Comparison of ENCODE assay signal across 8 cellular contexts in the genomic region with DNA sequence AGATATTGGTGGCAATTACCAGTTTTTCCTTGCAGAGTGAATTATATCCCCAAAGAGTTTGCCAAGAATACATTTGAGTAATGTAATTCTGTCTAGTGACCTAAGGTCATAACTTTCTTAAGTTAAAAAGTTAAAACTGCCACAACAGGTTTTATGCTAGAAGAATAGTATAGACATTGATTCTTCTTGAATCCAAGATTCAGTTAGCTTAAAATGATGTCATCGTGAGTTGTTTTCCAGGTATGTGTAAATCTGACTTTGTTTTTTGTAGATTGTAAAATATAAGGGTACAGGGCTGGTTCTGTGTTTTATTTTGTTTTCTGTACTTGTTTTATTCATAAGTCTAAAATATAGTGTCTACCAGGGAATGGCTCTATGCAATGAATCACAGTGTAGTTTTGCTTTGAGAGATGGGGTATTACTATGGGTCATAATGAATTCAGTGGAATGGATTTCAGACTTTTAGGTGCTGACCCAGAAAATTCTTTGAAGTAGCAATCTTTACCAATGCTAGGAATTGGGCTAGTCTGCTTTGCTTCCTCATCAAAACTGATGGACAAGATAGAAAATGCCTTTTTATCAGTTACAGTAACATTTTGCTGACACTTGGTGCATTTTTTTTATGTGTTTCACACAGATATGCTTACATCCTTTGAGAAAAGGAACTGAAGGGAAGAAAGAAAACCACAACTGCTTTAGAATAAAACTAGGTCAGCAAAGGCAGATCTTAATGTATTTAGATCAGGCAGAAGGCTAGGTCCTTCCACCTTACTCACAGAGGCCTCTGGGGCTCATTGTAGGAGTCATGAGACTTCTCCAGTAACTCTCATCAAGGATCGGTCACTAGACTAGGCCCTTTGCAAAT. TPM values are rescaled to one million over a fixed set of nuclear protein-coding genes. Genes with fewer than 3 reads are reported as not detected.
A peak's percentile ranks its signal among the peaks of the same experiment; 100 is the strongest.
DNase-seq lines count a peak whose midpoint lies in the region; ATAC-seq and TF ChIP-seq lines count a peak whose summit lies in the region.

No MANE protein-coding gene starts in this region.

- no peaks in the 10 kb centered on the region for H3K27me3 Mint-ChIP-seq in T-helper 1 cell treated with Interleukin-12 subunit alpha and Interleukin-12 subunit beta and Interleukin-4 antibody, amounts not matched to agents 30 μg/mL and 1 μg/mL, for 36 hours (ENCODE audit: low read depth)
- no peaks in the 10 kb centered on the region for H3K27me3 Mint-ChIP-seq in naive thymus-derived CD8-positive, alpha-beta T cell
- peaks cover 3% of the 10 kb centered on the region for H3K27me3 Mint-ChIP-seq in endothelial cell (ENCODE audit: unreplicated experiment)

- ATAC-seq in HG03060 (IDR thresholded peaks at IDR 0.05; ENCODE audit: low read depth, unreplicated experiment): peak; percentile 37
- peak; percentile 80 to 85 for ATAC-seq in naive thymus-derived CD8-positive, alpha-beta T cell

- peaks cover 14% of the 10 kb centered on the region for H3K36me3 Mint-ChIP-seq in T-helper 1 cell treated with Interleukin-12 subunit alpha and Interleukin-12 subunit beta and Interleukin-4 antibody, amounts not matched to agents 30 μg/mL and 1 μg/mL, for 36 hours (ENCODE audit: low read depth)
- H3K36me3 Mint-ChIP-seq in naive thymus-derived CD8-positive, alpha-beta T cell: peaks cover 0 to 11% (median 7%) of the 10 kb centered on the region in 3 donors
- H3K36me3 Mint-ChIP-seq in endothelial cell (ENCODE audit: low read depth, unreplicated experiment): peaks cover 4% of the 10 kb centered on the region

- no peak overlapping the region for H3K27ac ChIP-seq in caudate nucleus (ENCODE audit: low read depth, low read length)

- peak overlapping the region; percentile 15 for H3K4me3 Mint-ChIP-seq in T-helper 1 cell treated with Interleukin-12 subunit alpha and Interleukin-12 subunit beta and Interleukin-4 antibody, amounts not matched to agents 30 μg/mL and 1 μg/mL, for 36 hours
- peak overlapping the region; percentile 29 to 77 (median 62) for H3K4me3 Mint-ChIP-seq in naive thymus-derived CD8-positive, alpha-beta T cell
- no peak overlapping the region for H3K4me3 Mint-ChIP-seq in endothelial cell (ENCODE audit: unreplicated experiment)

- H3K9me3 Mint-ChIP-seq in T-helper 1 cell treated with Interleukin-12 subunit alpha and Interleukin-12 subunit beta and Interleukin-4 antibody, amounts not matched to agents 30 μg/mL and 1 μg/mL, for 36 hours: peaks cover 13% of the 10 kb centered on the region
- peaks cover 0 to 10% (median 6%) of the 10 kb centered on the region in 9 donors for H3K9me3 Mint-ChIP-seq in naive thymus-derived CD8-positive, alpha-beta T cell
- no peaks in the 10 kb centered on the region for H3K9me3 Mint-ChIP-seq in endothelial cell (ENCODE audit: unreplicated experiment)

- H3K27ac Mint-ChIP-seq in T-helper 1 cell treated with Interleukin-12 subunit alpha and Interleukin-12 subunit beta and Interleukin-4 antibody, amounts not matched to agents 30 μg/mL and 1 μg/mL, for 36 hours: peak overlapping the region; percentile 69
- peak overlapping the region; percentile 71 to 91 (median 80) for H3K27ac Mint-ChIP-seq in naive thymus-derived CD8-positive, alpha-beta T cell
- H3K27ac Mint-ChIP-seq in endothelial cell (ENCODE audit: unreplicated experiment): no peak overlapping the region

- TF ChIP-seq CTCF in endothelial cell (IDR thresholded peaks at IDR 0.05; ENCODE audit: unreplicated experiment): no peak

- POLR2A ChIA-PET in naive thymus-derived CD8-positive, alpha-beta T cell (lab: Charles Lee): interaction anchor here (1.0 kb wide), 1 partner anchor 113 kb away, joined by 4 read pairs; no protein-coding TSS in a partner anchor

- peaks cover 61% of the 10 kb centered on the region for H3K4me1 Mint-ChIP-seq in T-helper 1 cell treated with Interleukin-12 subunit alpha and Interleukin-12 subunit beta and Interleukin-4 antibody, amounts not matched to agents 30 μg/mL and 1 μg/mL, for 36 hours (ENCODE audit: low read depth)
- peaks cover 37 to 84% (median 74%) of the 10 kb centered on the region in 4 donors for H3K4me1 Mint-ChIP-seq in naive thymus-derived CD8-positive, alpha-beta T cell
- H3K4me1 Mint-ChIP-seq in endothelial cell (ENCODE audit: unreplicated experiment): peaks cover 26% of the 10 kb centered on the region

- DNase-seq in activated gamma-delta T cell treated with Interleukin-2 at 50 U/mL for 16 hours (peak; percentile 6), activated gamma-delta T cell (lab: John Stamatoyannopoulos, UW) (no peak), endothelial cell (ENCODE audit: low spot score) (no peak), caudate nucleus (lab: John Stamatoyannopoulos, UW) (no peak)
- DNase-seq in naive thymus-derived CD8-positive, alpha-beta T cell: peak in 3 of 10 donors; percentile 41 to 65 (median 56)
- DNase-seq in activated effector memory CD4-positive, alpha-beta T cell treated with Interleukin-2 at 50 U/mL for 16 hours: no peak

RNA-seq across cellular contexts. Expression of a gene that starts 20.8 kb away (rescaled TPM):
- total RNA-seq in naive thymus-derived CD8-positive, alpha-beta T cell: 10 to 100 TPM; 54.6 to 61.1 TPM
- polyA plus RNA-seq in naive thymus-derived CD8-positive, alpha-beta T cell: 1 to 10 TPM; 3.6 to 5.8 (median 5.6) TPM
- 124 TPM for total RNA-seq in endothelial cell (ENCODE audit: unreplicated experiment)
